ENCODE assay signal across 1 cellular context in genomic region chr13:49858183-49858856, GRCh38.
TF ChIP-seq lines count a peak whose summit lies in the region.

No MANE protein-coding gene starts in this region.

TF ChIP-seq in HepG2, 621 proteins besides CTCF, POLR2A, EP300 and RAD21 (continued from another document and continues in another):
- TF ChIP-seq IRF2 (CRISPR knock-in tag; IDR thresholded peaks at IDR 0.05) (0 out of 2 replicates have a peak, but pooled peaks have one; percentile 69), ISL2 (CRISPR knock-in tag; IDR thresholded peaks at IDR 0.05) (peak; percentile 95), FOXJ3 (CRISPR knock-in tag; IDR thresholded peaks at IDR 0.05; ENCODE audit: borderline replicate concordance) (peak; percentile 92; the same call in 1 of the 2 replicates), ZNF142 (CRISPR knock-in tag; IDR thresholded peaks at IDR 0.05) (no peak), CREB1 (IDR thresholded peaks at IDR 0.05) (no peak), CREB1 (CRISPR knock-in tag; IDR thresholded peaks at IDR 0.05) (peak; percentile 54; the same call in 1 of the 2 replicates), SMARCC2 (IDR thresholded peaks at IDR 0.05) (peak; percentile 51; the same call in 1 of the 2 replicates), DNMT3B (CRISPR knock-in tag; conservative IDR thresholded peaks at IDR 0.05) (0 out of 2 replicates have a peak, but pooled peaks have one; percentile 37), MBD4 (IDR thresholded peaks at IDR 0.05; ENCODE audit: borderline replicate concordance, low read length) (peak; percentile 85), SIX1 (CRISPR knock-in tag; IDR thresholded peaks at IDR 0.05; ENCODE audit: borderline replicate concordance) (peak; percentile 86), ZBTB42 (CRISPR knock-in tag; IDR thresholded peaks at IDR 0.05) (no peak), SRF (IDR thresholded peaks at IDR 0.05; ENCODE audit: low read depth, low read length) (no peak), HNRNPUL1 (IDR thresholded peaks at IDR 0.05; ENCODE audit: low read depth, low read length) (no peak), FOXA1 (IDR thresholded peaks at IDR 0.05) (peak; percentile 96), FOXA1 (CRISPR knock-in tag; IDR thresholded peaks at IDR 0.05) (peak; percentile 96), PHF21A (CRISPR knock-in tag; IDR thresholded peaks at IDR 0.05) (0 out of 2 replicates have a peak, but pooled peaks have one; percentile 33), FOSL2 (CRISPR knock-in tag; IDR thresholded peaks at IDR 0.05) (peak; percentile 89), ZNF446 (CRISPR knock-in tag; IDR thresholded peaks at IDR 0.05) (no peak), JUND (CRISPR knock-in tag; IDR thresholded peaks at IDR 0.05) (no peak; the same call in 1 of the 2 replicates), FOXA3 (CRISPR knock-in tag; IDR thresholded peaks at IDR 0.05) (peak; percentile 97), ZGPAT (CRISPR knock-in tag; IDR thresholded peaks at IDR 0.05) (peak; percentile 67), GTF3A (CRISPR knock-in tag; conservative IDR thresholded peaks at IDR 0.05) (no peak), RFX3 (CRISPR knock-in tag; IDR thresholded peaks at IDR 0.05) (0 out of 2 replicates have a peak, but pooled peaks have one; percentile 24), GATAD1 (CRISPR knock-in tag; IDR thresholded peaks at IDR 0.05) (no peak), ZZZ3 (CRISPR knock-in tag; IDR thresholded peaks at IDR 0.05; ENCODE audit: borderline replicate concordance) (no peak), ZNF883 (CRISPR knock-in tag; IDR thresholded peaks at IDR 0.05; ENCODE audit: not compliant biosample characterization) (no peak), HNF1B (CRISPR knock-in tag; IDR thresholded peaks at IDR 0.05) (no peak), ZNF34 (CRISPR knock-in tag; IDR thresholded peaks at IDR 0.05; ENCODE audit: borderline replicate concordance) (no peak), TFAP4 (IDR thresholded peaks at IDR 0.05; ENCODE audit: borderline replicate concordance, low read depth) (peak; percentile 70; the same call in 1 of the 2 replicates), KDM1A (CRISPR knock-in tag; IDR thresholded peaks at IDR 0.05) (0 out of 2 replicates have a peak, but pooled peaks have one; percentile 52), SKI (IDR thresholded peaks at IDR 0.05; ENCODE audit: partially characterized antibody) (peak; percentile 72), FOXK1 (CRISPR knock-in tag; IDR thresholded peaks at IDR 0.05; ENCODE audit: borderline replicate concordance, low read depth) (peak; percentile 82), NFE2 (CRISPR knock-in tag; IDR thresholded peaks at IDR 0.05) (no peak), ZNF253 (CRISPR knock-in tag; IDR thresholded peaks at IDR 0.05; ENCODE audit: borderline replicate concordance) (no peak), ZNF296 (CRISPR knock-in tag; conservative IDR thresholded peaks at IDR 0.05) (no peak), GATA4 (IDR thresholded peaks at IDR 0.05; ENCODE audit: borderline replicate concordance, low read depth) (peak; percentile 78; the same call in 1 of the 2 replicates), ZNF496 (CRISPR knock-in tag; IDR thresholded peaks at IDR 0.05; ENCODE audit: insufficient replicate concordance) (no peak), AHDC1 (CRISPR knock-in tag; IDR thresholded peaks at IDR 0.05; ENCODE audit: borderline replicate concordance) (peak; percentile 91; the same call in 1 of the 2 replicates), NCOA2 (CRISPR knock-in tag; IDR thresholded peaks at IDR 0.05) (peak; percentile 93), ZNF264 (CRISPR knock-in tag; IDR thresholded peaks at IDR 0.05) (peak; percentile 48; the same call in 1 of the 2 replicates), SIX4 (CRISPR knock-in tag; IDR thresholded peaks at IDR 0.05) (peak; percentile 70; the same call in 1 of the 2 replicates), BCLAF1 (IDR thresholded peaks at IDR 0.05) (no peak), MAFK (conservative IDR thresholded peaks at IDR 0.05 in 1 of 2, IDR thresholded peaks at IDR 0.05 in 1 of 2; ENCODE audit: low read length in 2 of 2) (peak in 1 of 2 experiments; percentile 3; a peak in 1 of 4 replicates), FOXP4 (CRISPR knock-in tag; IDR thresholded peaks at IDR 0.05) (peak; percentile 87), HDAC2 (CRISPR knock-in tag; IDR thresholded peaks at IDR 0.05) (peak; percentile 88)
